9 cellular contexts compared by ENCODE assay signal in genomic region chr18:58117685-58118403, GRCh38.
DNase-seq lines count a peak whose midpoint lies in the region; ATAC-seq and TF ChIP-seq lines count a peak whose summit lies in the region.
"Had no signal": no experiment of that assay in that cellular context is flagged by ENCODE, and none has a peak within 500 bp of the region (broad histone marks: within the 10 kb centered on the region; RNA-seq: fewer than 3 reads in every experiment).

No MANE protein-coding gene starts in this region.

- H3K27me3 Mint-ChIP-seq in activated CD4-positive, alpha-beta T cell treated with anti-CD3 and anti-CD28 coated beads for 36 hours = peaks cover 2% of the 10 kb centered on the region
- no peaks in the 10 kb centered on the region for H3K27me3 Mint-ChIP-seq in stimulated activated naive B cell treated with anti-CD40 and anti-IgM and Interleukin-4, amounts not matched to agents 10 μg/mL and 1 μg/mL and 100 μg/mL, for 72 hours

- CTCF ChIA-PET in activated CD4-positive, alpha-beta T cell treated with anti-CD3 and anti-CD28 coated beads for 36 hours (lab: Charles Lee) = interaction anchor here (0.6 to 1.3 kb wide), 8 partner anchors 8 to 251 kb away, joined by 3 to 4 read pairs (median 3); partner anchors contain the start of gene NEDD4L

- no peak for TF ChIP-seq CTCF in VCaP (conservative IDR thresholded peaks at IDR 0.05)

- no peaks in the 10 kb centered on the region for H3K36me3 Mint-ChIP-seq in activated CD4-positive, alpha-beta T cell treated with anti-CD3 and anti-CD28 coated beads for 36 hours (ENCODE audit: low read depth)
- no peaks in the 10 kb centered on the region for H3K36me3 Mint-ChIP-seq in stimulated activated naive B cell treated with anti-CD40 and anti-IgM and Interleukin-4, amounts not matched to agents 10 μg/mL and 1 μg/mL and 100 μg/mL, for 72 hours

- H3K4me3 Mint-ChIP-seq in activated CD4-positive, alpha-beta T cell treated with anti-CD3 and anti-CD28 coated beads for 36 hours = no peak overlapping the region
- no peak overlapping the region for H3K4me3 Mint-ChIP-seq in stimulated activated naive B cell treated with anti-CD40 and anti-IgM and Interleukin-4, amounts not matched to agents 10 μg/mL and 1 μg/mL and 100 μg/mL, for 72 hours

- peak; percentile 86 for ATAC-seq in activated CD4-positive, alpha-beta T cell treated with anti-CD3 and anti-CD28 coated beads for 36 hours
- no peak for ATAC-seq in GM18519 (IDR thresholded peaks at IDR 0.05; ENCODE audit: low FRiP score, unreplicated experiment)
- ATAC-seq in stimulated activated naive B cell treated with anti-CD40 and anti-IgM and Interleukin-4, amounts not matched to agents 10 μg/mL and 1 μg/mL and 100 μg/mL, for 72 hours (replicated peaks) = no peak

- H3K27ac Mint-ChIP-seq in activated CD4-positive, alpha-beta T cell treated with anti-CD3 and anti-CD28 coated beads for 36 hours = no peak overlapping the region
- no peak overlapping the region for H3K27ac Mint-ChIP-seq in stimulated activated naive B cell treated with anti-CD40 and anti-IgM and Interleukin-4, amounts not matched to agents 10 μg/mL and 1 μg/mL and 100 μg/mL, for 72 hours

- peak; percentile 65 for DNase-seq in activated CD4-positive, alpha-beta T cell treated with anti-CD3 and anti-CD28 coated beads for 36 hours
- DNase-seq in activated CD4-positive, alpha-beta T cell treated with anti-CD3 and anti-CD28 coated beads, Interleukin-2, amount 50 U/mL, for 48 hours = no peak
- DNase-seq in iris pigment epithelial cell (ENCODE audit: low read depth) (peak; percentile 87), ureter (ENCODE audit: low spot score) (peak; percentile 52), iPS-NIHi7 (ENCODE audit: extremely low spot score) (no peak)
- no peak for DNase-seq in stimulated activated naive B cell treated with anti-CD40 and anti-IgM and Interleukin-4, amounts not matched to agents 10 μg/mL and 1 μg/mL and 100 μg/mL, for 72 hours

- intact Hi-C loops in activated CD4-positive, alpha-beta T cell treated with anti-CD3 and anti-CD28 coated beads for 36 hours (cut with DNase I, micrococcal nuclease) = loop anchor here (1.0 to 5.0 kb wide), 2 partner anchors 48 to 161 kb away; no protein-coding TSS in a partner anchor

- H3K4me1 Mint-ChIP-seq in activated CD4-positive, alpha-beta T cell treated with anti-CD3 and anti-CD28 coated beads for 36 hours = peaks cover 5% of the 10 kb centered on the region
- H3K4me1 Mint-ChIP-seq in stimulated activated naive B cell treated with anti-CD40 and anti-IgM and Interleukin-4, amounts not matched to agents 10 μg/mL and 1 μg/mL and 100 μg/mL, for 72 hours = peaks cover 6 to 9% of the 10 kb centered on the region in 2 donors

- H3K27ac ChIP-seq in VCaP = peak overlapping the region; percentile 43
- H3K27ac ChIP-seq: C4-2B had no signal

- POLR2A ChIA-PET in activated CD4-positive, alpha-beta T cell treated with anti-CD3 and anti-CD28 coated beads for 36 hours (lab: Charles Lee) = no interaction called here

- H3K9me3 Mint-ChIP-seq in activated CD4-positive, alpha-beta T cell treated with anti-CD3 and anti-CD28 coated beads for 36 hours (ENCODE audit: low read depth) = no peaks in the 10 kb centered on the region
- H3K9me3 Mint-ChIP-seq in stimulated activated naive B cell treated with anti-CD40 and anti-IgM and Interleukin-4, amounts not matched to agents 10 μg/mL and 1 μg/mL and 100 μg/mL, for 72 hours = no peaks in the 10 kb centered on the region

Comparison
In these comparisons a context has a peak if more than half of its experiments do, and no peak if none do; other contexts are left out.
1. DNase-seq: peak in activated CD4-positive, alpha-beta T cell treated with anti-CD3 and anti-CD28 coated beads for 36 hours (single experiment), iris pigment epithelial cell (single experiment) and ureter (single experiment); none in activated CD4-positive, alpha-beta T cell treated with anti-CD3 and anti-CD28 coated beads, Interleukin-2, amount 50 U/mL, for 48 hours (0 of 2), stimulated activated naive B cell treated with anti-CD40 and anti-IgM and Interleukin-4, amounts not matched to agents 10 μg/mL and 1 μg/mL and 100 μg/mL, for 72 hours (single experiment) and iPS-NIHi7 (single experiment).